In genomic region chr2:142877265-142877756, GRCh38 we compare ENCODE assay signal across 1 cellular context.
TF ChIP-seq lines count a peak whose summit lies in the region.

KYNU (plus strand) TSS chr2:142877664; CDS start chr2:142885368, 7,704 bp downstream.

TF ChIP-seq in HCT116, 20 proteins besides CTCF, POLR2A, EP300 and RAD21 (continued from another document):
- TF ChIP-seq, protein P1, sequence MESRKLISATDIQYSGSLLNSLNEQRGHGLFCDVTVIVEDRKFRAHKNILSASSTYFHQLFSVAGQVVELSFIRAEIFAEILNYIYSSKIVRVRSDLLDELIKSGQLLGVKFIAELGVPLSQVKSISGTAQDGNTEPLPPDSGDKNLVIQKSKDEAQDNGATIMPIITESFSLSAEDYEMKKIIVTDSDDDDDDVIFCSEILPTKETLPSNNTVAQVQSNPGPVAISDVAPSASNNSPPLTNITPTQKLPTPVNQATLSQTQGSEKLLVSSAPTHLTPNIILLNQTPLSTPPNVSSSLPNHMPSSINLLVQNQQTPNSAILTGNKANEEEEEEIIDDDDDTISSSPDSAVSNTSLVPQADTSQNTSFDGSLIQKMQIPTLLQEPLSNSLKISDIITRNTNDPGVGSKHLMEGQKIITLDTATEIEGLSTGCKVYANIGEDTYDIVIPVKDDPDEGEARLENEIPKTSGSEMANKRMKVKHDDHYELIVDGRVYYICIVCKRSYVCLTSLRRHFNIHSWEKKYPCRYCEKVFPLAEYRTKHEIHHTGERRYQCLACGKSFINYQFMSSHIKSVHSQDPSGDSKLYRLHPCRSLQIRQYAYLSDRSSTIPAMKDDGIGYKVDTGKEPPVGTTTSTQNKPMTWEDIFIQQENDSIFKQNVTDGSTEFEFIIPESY (IDR thresholded peaks at IDR 0.05; ENCODE audit: extremely low read depth, insufficient replicate concordance, low read length) = no peak
